Comparison of ENCODE assay signal across 14 cellular contexts in genomic region chr1:43586136-43586726, GRCh38. TPM values are rescaled to one million over a fixed set of nuclear protein-coding genes. Genes with fewer than 3 reads are reported as not detected.
A peak's percentile ranks its signal among the peaks of the same experiment; 100 is the strongest.
DNase-seq lines count a peak whose midpoint lies in the region; ATAC-seq and TF ChIP-seq lines count a peak whose summit lies in the region.
"Had no signal": no experiment of that assay in that cellular context is flagged by ENCODE, and none has a peak within 500 bp of the region (broad histone marks: within the 10 kb centered on the region; RNA-seq: fewer than 3 reads in every experiment).

No MANE protein-coding gene starts in this region.

- no peaks in the 10 kb centered on the region for H3K27me3 Mint-ChIP-seq in mesothelial cell of epicardium (ENCODE audit: low read depth)
- H3K27me3 Mint-ChIP-seq: activated CD8-positive, alpha-beta T cell treated with anti-CD3 and anti-CD28 coated beads for 36 hours had no signal

- H3K36me3 Mint-ChIP-seq in mesothelial cell of epicardium = peaks cover 18% of the 10 kb centered on the region

- ATAC-seq in HG02970 (IDR thresholded peaks at IDR 0.05; ENCODE audit: low FRiP score, unreplicated experiment) (no peak), GM18502 (IDR thresholded peaks at IDR 0.05; ENCODE audit: poor library complexity, unreplicated experiment) (no peak), GM21723 (IDR thresholded peaks at IDR 0.05; ENCODE audit: unreplicated experiment) (no peak)
- ATAC-seq: activated CD8-positive, alpha-beta T cell treated with anti-CD3 and anti-CD28 coated beads for 36 hours; right cardiac atrium had no signal

- DNase-seq in NCI-H1417 (lab: John Stamatoyannopoulos, UW) (peak; percentile 8 to 39 (median 17)), NCI-H1417 treated with DMSO at 0.1 percent for 48 hours (lab: John Stamatoyannopoulos, UW) (no peak), RPMI8226 (peak; percentile 31), mesothelial cell of epicardium (ENCODE audit: low spot score in 2 of 2, unreplicated experiment in 2 of 2) (no peak), NCI-H187 treated with DMSO at 0.1 percent for 48 hours (lab: John Stamatoyannopoulos, UW) (no peak)
- DNase-seq: 8988T; activated CD8-positive, alpha-beta T cell treated with anti-CD3 and anti-CD28 coated beads for 36 hours; adrenal gland; glutamatergic neuron; right cardiac atrium; stimulated activated CD4-positive, alpha-beta T cell treated with anti-CD3 and anti-CD28 coated beads, Interleukin-2, amount 100 ng/mL, for 24 hours had no signal

- no peak for TF ChIP-seq CTCF in mesothelial cell of epicardium (IDR thresholded peaks at IDR 0.05; ENCODE audit: unreplicated experiment)

- H3K4me3 Mint-ChIP-seq in mesothelial cell of epicardium = no peak overlapping the region
- H3K4me3 Mint-ChIP-seq: activated CD8-positive, alpha-beta T cell treated with anti-CD3 and anti-CD28 coated beads for 36 hours had no signal

- peak overlapping the region; percentile 88 for H3K27ac Mint-ChIP-seq in mesothelial cell of epicardium
- H3K27ac Mint-ChIP-seq: activated CD8-positive, alpha-beta T cell treated with anti-CD3 and anti-CD28 coated beads for 36 hours had no signal

- H3K9me3 Mint-ChIP-seq in mesothelial cell of epicardium = no peaks in the 10 kb centered on the region
- H3K9me3 Mint-ChIP-seq: activated CD8-positive, alpha-beta T cell treated with anti-CD3 and anti-CD28 coated beads for 36 hours had no signal

- H3K4me1 Mint-ChIP-seq in mesothelial cell of epicardium = peaks cover 25% of the 10 kb centered on the region

RNA-seq across cellular contexts. Expression of gene PTPRF, which starts 55.5 kb away (rescaled TPM):
- 464 to 475 TPM (median 471 TPM) in 3 replicates for total RNA-seq in mesothelial cell of epicardium

Comparison
In these comparisons a context has a peak if more than half of its experiments do, and no peak if none do; other contexts are left out.
1. DNase-seq: peak in NCI-H1417 (3 of 3) and RPMI8226 (single experiment); none in NCI-H1417 treated with DMSO at 0.1 percent for 48 hours (single experiment), mesothelial cell of epicardium (0 of 2) and NCI-H187 treated with DMSO at 0.1 percent for 48 hours (single experiment).